Comparison of ENCODE assay signal across 13 cellular contexts in the genomic region with DNA sequence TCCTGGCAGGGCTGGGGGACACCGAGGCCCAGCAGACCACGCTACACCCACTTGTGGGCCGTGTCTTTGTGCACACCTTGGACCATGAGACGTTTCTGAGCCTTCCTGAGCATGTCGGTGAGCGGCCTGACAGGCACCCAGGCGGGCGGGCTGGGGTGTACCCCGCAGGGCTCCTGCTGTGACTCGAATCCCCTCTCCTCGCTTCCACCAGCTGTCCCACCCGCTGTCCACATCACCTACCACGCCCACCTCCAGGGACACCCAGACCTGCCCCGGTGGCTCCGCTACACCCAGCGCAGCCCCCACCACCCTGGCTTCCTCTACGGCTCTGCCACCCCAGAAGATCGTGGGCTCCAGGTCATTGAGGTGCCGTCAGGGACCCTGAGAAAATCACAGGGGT. TPM values are rescaled to one million over a fixed set of nuclear protein-coding genes. Genes with fewer than 3 reads are reported as not detected.
"Had no signal": no experiment of that assay in that cellular context is flagged by ENCODE, and none has a peak within 500 bp of the region (broad histone marks: within the 10 kb centered on the region; RNA-seq: fewer than 3 reads in every experiment).

No MANE protein-coding gene starts in this region.

- H3K4me3 Mint-ChIP-seq: activated CD8-positive, alpha-beta T cell treated with anti-CD3 and anti-CD28 coated beads, Interleukin-2, amount 10 ng/mL, durations not matched to agents 7 days and 5 days; central memory CD8-positive, alpha-beta T cell; dendritic cell treated with granulocyte-macrophage colony-stimulating factor and Interleukin-4, amounts not matched to agents 40 ng/mL and 50 ng/mL, for 4 days; effector memory CD8-positive, alpha-beta T cell; nephron progenitor cell; stimulated activated effector memory CD8-positive, alpha-beta T cell treated with anti-CD3 and anti-CD28 coated beads, Interleukin-12 subunit alpha, Interleukin-12 subunit beta, amount 100 ng/mL, for 72 hours had no signal

- H3K36me3 Mint-ChIP-seq: T-cell had no signal

- H3K27ac ChIP-seq: epithelial cell of prostate, SK-N-MC, transverse colon had no signal

- H3K9me3 Mint-ChIP-seq: central memory CD8-positive, alpha-beta T cell; dendritic cell treated with granulocyte-macrophage colony-stimulating factor and Interleukin-4, amounts not matched to agents 40 ng/mL and 50 ng/mL, for 4 days; effector memory CD8-positive, alpha-beta T cell; nephron progenitor cell; stimulated activated effector memory CD8-positive, alpha-beta T cell treated with anti-CD3 and anti-CD28 coated beads, Interleukin-12 subunit alpha, Interleukin-12 subunit beta, amount 100 ng/mL, for 72 hours; T-cell had no signal

- H3K9me3 ChIP-seq: transverse colon had no signal

- H3K4me3 ChIP-seq: SK-N-MC, transverse colon had no signal

- H3K36me3 ChIP-seq: transverse colon had no signal

- DNase-seq: activated CD4-positive, alpha-beta T cell treated with anti-CD3 and anti-CD28 coated beads for 4 hours; activated CD8-positive, alpha-beta T cell treated with anti-CD3 and anti-CD28 coated beads, Interleukin-2, amount 10 ng/mL, durations not matched to agents 7 days and 5 days; activated naive CD4-positive, alpha-beta T cell treated with Interleukin-2 at 50 U/mL for 16 hours; effector memory CD8-positive, alpha-beta T cell; hypothalamus; nephron progenitor cell; T-cell; transverse colon had no signal

- H3K27me3 Mint-ChIP-seq: central memory CD8-positive, alpha-beta T cell; T-cell had no signal

- H3K27ac Mint-ChIP-seq: activated CD8-positive, alpha-beta T cell treated with anti-CD3 and anti-CD28 coated beads, Interleukin-2, amount 10 ng/mL, durations not matched to agents 7 days and 5 days; dendritic cell treated with granulocyte-macrophage colony-stimulating factor and Interleukin-4, amounts not matched to agents 40 ng/mL and 50 ng/mL, for 4 days; T-cell had no signal

- ATAC-seq: activated CD8-positive, alpha-beta T cell treated with anti-CD3 and anti-CD28 coated beads, Interleukin-2, amount 10 ng/mL, durations not matched to agents 7 days and 5 days; effector memory CD8-positive, alpha-beta T cell; stimulated activated effector memory CD8-positive, alpha-beta T cell treated with anti-CD3 and anti-CD28 coated beads, Interleukin-12 subunit alpha, Interleukin-12 subunit beta, amount 100 ng/mL, for 72 hours; T-cell had no signal

- H3K27me3 ChIP-seq: transverse colon had no signal

RNA-seq across cellular contexts. Expression of a gene that starts 1.6 kb away (rescaled TPM):
- total RNA-seq: activated CD8-positive, alpha-beta T cell treated with anti-CD3 and anti-CD28 coated beads, Interleukin-2, amount 10 ng/mL, durations not matched to agents 7 days and 5 days had no signal
